Comparison of ENCODE assay signal across 1 cellular context in the genomic region with DNA sequence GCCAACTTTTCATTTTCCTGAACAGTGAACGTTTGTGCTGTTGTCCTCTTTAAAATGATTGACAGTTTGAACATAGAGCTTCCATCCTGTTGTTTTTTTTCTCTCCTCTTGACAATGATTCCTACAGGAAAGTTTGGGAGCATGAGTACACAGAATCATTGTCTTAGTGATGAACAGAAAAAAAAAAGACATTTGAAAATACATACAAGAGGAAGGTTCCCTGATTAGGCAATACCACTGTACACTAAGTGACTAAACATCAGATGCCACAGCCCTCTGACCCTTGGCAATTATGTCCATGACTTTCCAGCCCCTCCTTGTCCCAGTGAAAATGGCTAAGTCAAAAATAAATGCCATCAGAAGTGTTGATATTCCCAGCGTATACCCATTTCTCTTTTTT.
TF ChIP-seq lines count a peak whose summit lies in the region.

No MANE protein-coding gene starts in this region.

TF ChIP-seq in HepG2, 621 proteins besides CTCF, POLR2A, EP300 and RAD21 (continued from another document and continues in another):
- TF ChIP-seq, protein P1, sequence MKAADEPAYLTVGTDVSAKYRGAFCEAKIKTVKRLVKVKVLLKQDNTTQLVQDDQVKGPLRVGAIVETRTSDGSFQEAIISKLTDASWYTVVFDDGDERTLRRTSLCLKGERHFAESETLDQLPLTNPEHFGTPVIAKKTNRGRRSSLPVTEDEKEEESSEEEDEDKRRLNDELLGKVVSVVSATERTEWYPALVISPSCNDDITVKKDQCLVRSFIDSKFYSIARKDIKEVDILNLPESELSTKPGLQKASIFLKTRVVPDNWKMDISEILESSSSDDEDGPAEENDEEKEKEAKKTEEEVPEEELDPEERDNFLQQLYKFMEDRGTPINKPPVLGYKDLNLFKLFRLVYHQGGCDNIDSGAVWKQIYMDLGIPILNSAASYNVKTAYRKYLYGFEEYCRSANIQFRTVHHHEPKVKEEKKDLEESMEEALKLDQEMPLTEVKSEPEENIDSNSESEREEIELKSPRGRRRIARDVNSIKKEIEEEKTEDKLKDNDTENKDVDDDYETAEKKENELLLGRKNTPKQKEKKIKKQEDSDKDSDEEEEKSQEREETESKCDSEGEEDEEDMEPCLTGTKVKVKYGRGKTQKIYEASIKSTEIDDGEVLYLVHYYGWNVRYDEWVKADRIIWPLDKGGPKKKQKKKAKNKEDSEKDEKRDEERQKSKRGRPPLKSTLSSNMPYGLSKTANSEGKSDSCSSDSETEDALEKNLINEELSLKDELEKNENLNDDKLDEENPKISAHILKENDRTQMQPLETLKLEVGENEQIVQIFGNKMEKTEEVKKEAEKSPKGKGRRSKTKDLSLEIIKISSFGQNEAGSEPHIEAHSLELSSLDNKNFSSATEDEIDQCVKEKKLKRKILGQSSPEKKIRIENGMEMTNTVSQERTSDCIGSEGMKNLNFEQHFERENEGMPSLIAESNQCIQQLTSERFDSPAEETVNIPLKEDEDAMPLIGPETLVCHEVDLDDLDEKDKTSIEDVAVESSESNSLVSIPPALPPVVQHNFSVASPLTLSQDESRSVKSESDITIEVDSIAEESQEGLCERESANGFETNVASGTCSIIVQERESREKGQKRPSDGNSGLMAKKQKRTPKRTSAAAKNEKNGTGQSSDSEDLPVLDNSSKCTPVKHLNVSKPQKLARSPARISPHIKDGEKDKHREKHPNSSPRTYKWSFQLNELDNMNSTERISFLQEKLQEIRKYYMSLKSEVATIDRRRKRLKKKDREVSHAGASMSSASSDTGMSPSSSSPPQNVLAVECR (CRISPR knock-in tag; IDR thresholded peaks at IDR 0.05; ENCODE audit: borderline replicate concordance) = no peak
- no peak for TF ChIP-seq ZNF775 (CRISPR knock-in tag; IDR thresholded peaks at IDR 0.05; ENCODE audit: borderline replicate concordance)
- TF ChIP-seq SOX13 (IDR thresholded peaks at IDR 0.05) = peak; percentile 72
- TF ChIP-seq SOX13 (CRISPR knock-in tag; conservative IDR thresholded peaks at IDR 0.05 in 1 of 2, IDR thresholded peaks at IDR 0.05 in 1 of 2) = peak in 1 of 2 experiments; percentile 97; a peak in 2 of 4 replicates
- TF ChIP-seq NCOR1 (IDR thresholded peaks at IDR 0.05; ENCODE audit: borderline replicate concordance, low read length) = peak; percentile 19; the same call in 1 of the 2 replicates
- TF ChIP-seq SOX6 (IDR thresholded peaks at IDR 0.05) = no peak
- peak; percentile 90 for TF ChIP-seq SOX6 (CRISPR knock-in tag; IDR thresholded peaks at IDR 0.05)
- no peak for TF ChIP-seq ZHX1 (CRISPR knock-in tag; IDR thresholded peaks at IDR 0.05; ENCODE audit: low read depth)
- TF ChIP-seq ZNF12 (CRISPR knock-in tag; IDR thresholded peaks at IDR 0.05) = 0 out of 2 replicates have a peak, but pooled peaks have one; percentile 21
- peak; percentile 54; the same call in 1 of the 2 replicates for TF ChIP-seq SAP130 (CRISPR knock-in tag; IDR thresholded peaks at IDR 0.05; ENCODE audit: low read depth)
- TF ChIP-seq ZNF710 (CRISPR knock-in tag; IDR thresholded peaks at IDR 0.05; ENCODE audit: borderline replicate concordance) = 0 out of 2 replicates have a peak, but pooled peaks have one; percentile 25
- peak; percentile 42; the same call in 1 of the 2 replicates for TF ChIP-seq MIXL1 (CRISPR knock-in tag; IDR thresholded peaks at IDR 0.05)
- TF ChIP-seq, protein P2, sequence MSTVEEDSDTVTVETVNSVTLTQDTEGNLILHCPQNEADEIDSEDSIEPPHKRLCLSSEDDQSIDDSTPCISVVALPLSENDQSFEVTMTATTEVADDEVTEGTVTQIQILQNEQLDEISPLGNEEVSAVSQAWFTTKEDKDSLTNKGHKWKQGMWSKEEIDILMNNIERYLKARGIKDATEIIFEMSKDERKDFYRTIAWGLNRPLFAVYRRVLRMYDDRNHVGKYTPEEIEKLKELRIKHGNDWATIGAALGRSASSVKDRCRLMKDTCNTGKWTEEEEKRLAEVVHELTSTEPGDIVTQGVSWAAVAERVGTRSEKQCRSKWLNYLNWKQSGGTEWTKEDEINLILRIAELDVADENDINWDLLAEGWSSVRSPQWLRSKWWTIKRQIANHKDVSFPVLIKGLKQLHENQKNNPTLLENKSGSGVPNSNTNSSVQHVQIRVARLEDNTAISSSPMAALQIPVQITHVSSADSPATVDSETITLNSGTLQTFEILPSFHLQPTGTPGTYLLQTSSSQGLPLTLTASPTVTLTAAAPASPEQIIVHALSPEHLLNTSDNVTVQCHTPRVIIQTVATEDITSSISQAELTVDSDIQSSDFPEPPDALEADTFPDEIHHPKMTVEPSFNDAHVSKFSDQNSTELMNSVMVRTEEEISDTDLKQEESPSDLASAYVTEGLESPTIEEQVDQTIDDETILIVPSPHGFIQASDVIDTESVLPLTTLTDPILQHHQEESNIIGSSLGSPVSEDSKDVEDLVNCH (CRISPR knock-in tag; IDR thresholded peaks at IDR 0.05) = no peak
- TF ChIP-seq HOMEZ (CRISPR knock-in tag; IDR thresholded peaks at IDR 0.05; ENCODE audit: low read depth) = peak; percentile 60; the same call in 1 of the 2 replicates
- peak; percentile 93 for TF ChIP-seq CEBPG (CRISPR knock-in tag; IDR thresholded peaks at IDR 0.05)
- TF ChIP-seq, protein P3, sequence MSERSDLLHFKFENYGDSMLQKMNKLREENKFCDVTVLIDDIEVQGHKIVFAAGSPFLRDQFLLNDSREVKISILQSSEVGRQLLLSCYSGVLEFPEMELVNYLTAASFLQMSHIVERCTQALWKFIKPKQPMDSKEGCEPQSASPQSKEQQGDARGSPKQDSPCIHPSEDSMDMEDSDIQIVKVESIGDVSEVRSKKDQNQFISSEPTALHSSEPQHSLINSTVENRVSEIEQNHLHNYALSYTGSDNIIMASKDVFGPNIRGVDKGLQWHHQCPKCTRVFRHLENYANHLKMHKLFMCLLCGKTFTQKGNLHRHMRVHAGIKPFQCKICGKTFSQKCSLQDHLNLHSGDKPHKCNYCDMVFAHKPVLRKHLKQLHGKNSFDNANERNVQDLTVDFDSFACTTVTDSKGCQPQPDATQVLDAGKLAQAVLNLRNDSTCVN (CRISPR knock-in tag; IDR thresholded peaks at IDR 0.05; ENCODE audit: borderline replicate concordance) = no peak
- TF ChIP-seq HDAC2 (CRISPR knock-in tag; IDR thresholded peaks at IDR 0.05) = no peak
- TF ChIP-seq NCOA2 (CRISPR knock-in tag; IDR thresholded peaks at IDR 0.05) = peak; percentile 30; the same call in 1 of the 2 replicates
- peak; percentile 85 for TF ChIP-seq ARID5B (CRISPR knock-in tag; IDR thresholded peaks at IDR 0.05)
- TF ChIP-seq ZNF670 (CRISPR knock-in tag; IDR thresholded peaks at IDR 0.05; ENCODE audit: borderline replicate concordance) = no peak
- no peak for TF ChIP-seq TRIM22 (IDR thresholded peaks at IDR 0.05)
- TF ChIP-seq FOSL2 (CRISPR knock-in tag; IDR thresholded peaks at IDR 0.05) = peak; percentile 69
- peak; percentile 87 for TF ChIP-seq CEBPB (IDR thresholded peaks at IDR 0.05; ENCODE audit: borderline replicate concordance, low read depth, low read length)
- TF ChIP-seq KLF16 (CRISPR knock-in tag; IDR thresholded peaks at IDR 0.05) = 0 out of 4 replicates have a peak, but pooled peaks of 1 of the 2 experiments have one; percentile 12
- peak; percentile 57; the same call in 1 of the 2 replicates for TF ChIP-seq FOXA3 (CRISPR knock-in tag; IDR thresholded peaks at IDR 0.05)
- 0 out of 2 replicates have a peak, but pooled peaks have one; percentile 28 for TF ChIP-seq ATF2 (CRISPR knock-in tag; IDR thresholded peaks at IDR 0.05)
- peak in 1 of 2 experiments; percentile 44; a peak in 1 of 4 replicates for TF ChIP-seq NR2F1 (CRISPR knock-in tag; IDR thresholded peaks at IDR 0.05)
- peak; percentile 71 for TF ChIP-seq GATAD2A (CRISPR knock-in tag; IDR thresholded peaks at IDR 0.05)
- TF ChIP-seq FOXA1 (IDR thresholded peaks at IDR 0.05) = no peak
- no peak for TF ChIP-seq FOXA1 (CRISPR knock-in tag; IDR thresholded peaks at IDR 0.05)
- peak; percentile 56; the same call in 1 of the 2 replicates for TF ChIP-seq MIER3 (CRISPR knock-in tag; IDR thresholded peaks at IDR 0.05; ENCODE audit: borderline replicate concordance)
